In genomic region chr1:22584001-22584557, GRCh38 we compare ENCODE assay signal across 2 cellular contexts.
TF ChIP-seq lines count a peak whose summit lies in the region.

No MANE protein-coding gene starts in this region.

TF ChIP-seq in GM23338, 12 proteins besides CTCF, POLR2A, EP300 and RAD21:
- TF ChIP-seq EZH2 (IDR thresholded peaks at IDR 0.05; ENCODE audit: low read depth, unreplicated experiment) (no peak), CREB1 (CRISPR knock-in tag; IDR thresholded peaks at IDR 0.05; ENCODE audit: low read depth) (no peak), REST (IDR thresholded peaks at IDR 0.05; ENCODE audit: unreplicated experiment) (no peak), JUNB (IDR thresholded peaks at IDR 0.05; ENCODE audit: unreplicated experiment) (no peak), ZNF331 (CRISPR knock-in tag; IDR thresholded peaks at IDR 0.05; ENCODE audit: low read depth) (no peak), NANOG (IDR thresholded peaks at IDR 0.05; ENCODE audit: borderline replicate concordance) (no peak), STAT1 (IDR thresholded peaks at IDR 0.05; ENCODE audit: unreplicated experiment) (no peak), POLR2AphosphoS5 (IDR thresholded peaks at IDR 0.05; ENCODE audit: low read depth) (no peak), EZH2phosphoT487 (IDR thresholded peaks at IDR 0.05; ENCODE audit: unreplicated experiment) (no peak), ZNF114 (CRISPR knock-in tag; IDR thresholded peaks at IDR 0.05) (no peak)
- TF ChIP-seq, protein P1, sequence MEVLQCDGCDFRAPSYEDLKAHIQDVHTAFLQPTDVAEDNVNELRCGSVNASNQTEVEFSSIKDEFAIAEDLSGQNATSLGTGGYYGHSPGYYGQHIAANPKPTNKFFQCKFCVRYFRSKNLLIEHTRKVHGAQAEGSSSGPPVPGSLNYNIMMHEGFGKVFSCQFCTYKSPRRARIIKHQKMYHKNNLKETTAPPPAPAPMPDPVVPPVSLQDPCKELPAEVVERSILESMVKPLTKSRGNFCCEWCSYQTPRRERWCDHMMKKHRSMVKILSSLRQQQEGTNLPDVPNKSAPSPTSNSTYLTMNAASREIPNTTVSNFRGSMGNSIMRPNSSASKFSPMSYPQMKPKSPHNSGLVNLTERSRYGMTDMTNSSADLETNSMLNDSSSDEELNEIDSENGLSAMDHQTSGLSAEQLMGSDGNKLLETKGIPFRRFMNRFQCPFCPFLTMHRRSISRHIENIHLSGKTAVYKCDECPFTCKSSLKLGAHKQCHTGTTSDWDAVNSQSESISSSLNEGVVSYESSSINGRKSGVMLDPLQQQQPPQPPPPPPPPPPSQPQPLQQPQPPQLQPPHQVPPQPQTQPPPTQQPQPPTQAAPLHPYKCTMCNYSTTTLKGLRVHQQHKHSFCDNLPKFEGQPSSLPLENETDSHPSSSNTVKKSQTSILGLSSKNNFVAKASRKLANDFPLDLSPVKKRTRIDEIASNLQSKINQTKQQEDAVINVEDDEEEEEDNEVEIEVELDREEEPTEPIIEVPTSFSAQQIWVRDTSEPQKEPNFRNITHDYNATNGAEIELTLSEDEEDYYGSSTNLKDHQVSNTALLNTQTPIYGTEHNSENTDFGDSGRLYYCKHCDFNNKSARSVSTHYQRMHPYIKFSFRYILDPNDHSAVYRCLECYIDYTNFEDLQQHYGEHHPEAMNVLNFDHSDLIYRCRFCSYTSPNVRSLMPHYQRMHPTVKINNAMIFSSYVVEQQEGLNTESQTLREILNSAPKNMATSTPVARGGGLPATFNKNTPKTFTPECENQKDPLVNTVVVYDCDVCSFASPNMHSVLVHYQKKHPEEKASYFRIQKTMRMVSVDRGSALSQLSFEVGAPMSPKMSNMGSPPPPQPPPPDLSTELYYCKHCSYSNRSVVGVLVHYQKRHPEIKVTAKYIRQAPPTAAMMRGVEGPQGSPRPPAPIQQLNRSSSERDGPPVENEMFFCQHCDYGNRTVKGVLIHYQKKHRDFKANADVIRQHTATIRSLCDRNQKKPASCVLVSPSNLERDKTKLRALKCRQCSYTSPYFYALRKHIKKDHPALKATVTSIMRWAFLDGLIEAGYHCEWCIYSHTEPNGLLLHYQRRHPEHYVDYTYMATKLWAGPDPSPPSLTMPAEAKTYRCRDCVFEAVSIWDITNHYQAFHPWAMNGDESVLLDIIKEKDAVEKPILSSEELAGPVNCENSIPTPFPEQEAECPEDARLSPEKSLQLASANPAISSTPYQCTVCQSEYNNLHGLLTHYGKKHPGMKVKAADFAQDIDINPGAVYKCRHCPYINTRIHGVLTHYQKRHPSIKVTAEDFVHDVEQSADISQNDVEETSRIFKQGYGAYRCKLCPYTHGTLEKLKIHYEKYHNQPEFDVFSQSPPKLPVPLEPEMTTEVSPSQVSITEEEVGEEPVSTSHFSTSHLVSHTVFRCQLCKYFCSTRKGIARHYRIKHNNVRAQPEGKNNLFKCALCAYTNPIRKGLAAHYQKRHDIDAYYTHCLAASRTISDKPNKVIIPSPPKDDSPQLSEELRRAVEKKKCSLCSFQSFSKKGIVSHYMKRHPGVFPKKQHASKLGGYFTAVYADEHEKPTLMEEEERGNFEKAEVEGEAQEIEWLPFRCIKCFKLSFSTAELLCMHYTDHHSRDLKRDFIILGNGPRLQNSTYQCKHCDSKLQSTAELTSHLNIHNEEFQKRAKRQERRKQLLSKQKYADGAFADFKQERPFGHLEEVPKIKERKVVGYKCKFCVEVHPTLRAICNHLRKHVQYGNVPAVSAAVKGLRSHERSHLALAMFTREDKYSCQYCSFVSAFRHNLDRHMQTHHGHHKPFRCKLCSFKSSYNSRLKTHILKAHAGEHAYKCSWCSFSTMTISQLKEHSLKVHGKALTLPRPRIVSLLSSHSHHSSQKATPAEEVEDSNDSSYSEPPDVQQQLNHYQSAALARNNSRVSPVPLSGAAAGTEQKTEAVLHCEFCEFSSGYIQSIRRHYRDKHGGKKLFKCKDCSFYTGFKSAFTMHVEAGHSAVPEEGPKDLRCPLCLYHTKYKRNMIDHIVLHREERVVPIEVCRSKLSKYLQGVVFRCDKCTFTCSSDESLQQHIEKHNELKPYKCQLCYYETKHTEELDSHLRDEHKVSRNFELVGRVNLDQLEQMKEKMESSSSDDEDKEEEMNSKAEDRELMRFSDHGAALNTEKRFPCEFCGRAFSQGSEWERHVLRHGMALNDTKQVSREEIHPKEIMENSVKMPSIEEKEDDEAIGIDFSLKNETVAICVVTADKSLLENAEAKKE (CRISPR knock-in tag; IDR thresholded peaks at IDR 0.05): no peak
- TF ChIP-seq, protein P2, sequence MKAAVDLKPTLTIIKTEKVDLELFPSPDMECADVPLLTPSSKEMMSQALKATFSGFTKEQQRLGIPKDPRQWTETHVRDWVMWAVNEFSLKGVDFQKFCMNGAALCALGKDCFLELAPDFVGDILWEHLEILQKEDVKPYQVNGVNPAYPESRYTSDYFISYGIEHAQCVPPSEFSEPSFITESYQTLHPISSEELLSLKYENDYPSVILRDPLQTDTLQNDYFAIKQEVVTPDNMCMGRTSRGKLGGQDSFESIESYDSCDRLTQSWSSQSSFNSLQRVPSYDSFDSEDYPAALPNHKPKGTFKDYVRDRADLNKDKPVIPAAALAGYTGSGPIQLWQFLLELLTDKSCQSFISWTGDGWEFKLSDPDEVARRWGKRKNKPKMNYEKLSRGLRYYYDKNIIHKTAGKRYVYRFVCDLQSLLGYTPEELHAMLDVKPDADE (IDR thresholded peaks at IDR 0.05): no peak
TF ChIP-seq in GM23338: peak in this region for 0.

TF ChIP-seq in H1, 55 proteins besides CTCF, POLR2A, EP300 and RAD21:
- TF ChIP-seq CEBPB (IDR thresholded peaks at IDR 0.05; ENCODE audit: low read depth, low read length) (peak; percentile 50; the same call in 1 of the 2 replicates), BCL11A (IDR thresholded peaks at IDR 0.05; ENCODE audit: low read depth in 2 of 2, low read length in 2 of 2) (no peak), SIRT6 (IDR thresholded peaks at IDR 0.05; ENCODE audit: low read length) (no peak)
